In the genomic region with DNA sequence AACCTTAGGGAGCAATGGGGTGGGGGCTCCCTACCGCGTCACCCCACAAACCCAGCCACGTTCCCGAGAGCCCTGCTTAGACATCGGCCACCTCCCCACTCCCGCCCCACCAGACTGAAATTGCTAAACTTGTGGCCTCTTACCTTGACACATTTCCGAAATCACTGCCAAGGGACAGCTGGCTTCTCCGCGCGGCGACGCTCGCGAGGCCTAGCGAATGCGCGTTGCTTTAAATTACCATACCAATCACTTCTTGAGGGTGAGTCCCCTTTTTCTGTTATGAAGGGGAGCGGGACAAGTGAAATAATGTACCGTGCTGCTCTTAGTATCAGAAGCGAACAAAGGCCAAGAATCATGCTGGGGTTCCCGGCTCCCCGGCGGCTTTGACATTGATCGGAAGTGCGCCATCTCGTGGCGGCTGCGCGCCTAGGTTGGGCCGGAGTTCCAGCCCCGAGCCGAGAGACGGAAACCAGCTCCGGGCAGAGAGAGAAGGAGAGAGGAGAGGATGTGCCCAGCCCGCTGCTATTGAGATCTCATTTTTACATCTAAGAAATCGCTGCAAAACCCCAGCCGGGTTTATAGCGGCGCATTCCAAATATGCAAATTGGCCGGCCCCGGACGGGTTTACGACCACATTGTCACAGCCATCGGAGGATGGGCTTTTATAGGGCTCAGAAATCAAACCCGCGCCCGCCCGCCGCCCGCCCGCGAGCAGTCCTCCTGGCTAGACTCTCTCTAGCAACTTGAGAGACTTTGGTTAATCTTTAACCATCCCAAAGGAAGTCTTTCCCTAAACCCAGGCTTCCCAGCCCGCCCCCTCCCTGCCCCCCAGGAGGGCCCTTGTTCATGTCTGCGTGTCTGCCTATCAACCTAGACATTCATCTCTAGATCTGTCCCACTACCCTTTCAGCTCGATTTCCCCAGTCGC, we compare ENCODE assay signal across 1 cellular context.
TF ChIP-seq lines count a peak whose summit lies in the region.

No MANE protein-coding gene starts in this region.

TF ChIP-seq in HepG2, 621 proteins besides CTCF, POLR2A, EP300 and RAD21 (continues in another document):
- TF ChIP-seq, protein P1, sequence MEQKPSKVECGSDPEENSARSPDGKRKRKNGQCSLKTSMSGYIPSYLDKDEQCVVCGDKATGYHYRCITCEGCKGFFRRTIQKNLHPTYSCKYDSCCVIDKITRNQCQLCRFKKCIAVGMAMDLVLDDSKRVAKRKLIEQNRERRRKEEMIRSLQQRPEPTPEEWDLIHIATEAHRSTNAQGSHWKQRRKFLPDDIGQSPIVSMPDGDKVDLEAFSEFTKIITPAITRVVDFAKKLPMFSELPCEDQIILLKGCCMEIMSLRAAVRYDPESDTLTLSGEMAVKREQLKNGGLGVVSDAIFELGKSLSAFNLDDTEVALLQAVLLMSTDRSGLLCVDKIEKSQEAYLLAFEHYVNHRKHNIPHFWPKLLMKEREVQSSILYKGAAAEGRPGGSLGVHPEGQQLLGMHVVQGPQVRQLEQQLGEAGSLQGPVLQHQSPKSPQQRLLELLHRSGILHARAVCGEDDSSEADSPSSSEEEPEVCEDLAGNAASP (CRISPR knock-in tag; IDR thresholded peaks at IDR 0.05; ENCODE audit: borderline replicate concordance), result no peak
- TF ChIP-seq ZNF720 (CRISPR knock-in tag; IDR thresholded peaks at IDR 0.05) (no peak), ZNF567 (CRISPR knock-in tag; IDR thresholded peaks at IDR 0.05; ENCODE audit: borderline replicate concordance) (no peak), HHEX (CRISPR knock-in tag; IDR thresholded peaks at IDR 0.05) (no peak), NONO (IDR thresholded peaks at IDR 0.05) (no peak), NONO (CRISPR knock-in tag; conservative IDR thresholded peaks at IDR 0.05) (no peak), RCOR2 (CRISPR knock-in tag; IDR thresholded peaks at IDR 0.05) (no peak), NFKB2 (CRISPR knock-in tag; IDR thresholded peaks at IDR 0.05; ENCODE audit: borderline replicate concordance) (peak; percentile 46; the same call in 1 of the 2 replicates), HINFP (CRISPR knock-in tag; IDR thresholded peaks at IDR 0.05; ENCODE audit: low read depth) (no peak), CERS6 (CRISPR knock-in tag; IDR thresholded peaks at IDR 0.05) (no peak), ZNF557 (CRISPR knock-in tag; IDR thresholded peaks at IDR 0.05) (no peak), ZNF607 (CRISPR knock-in tag; IDR thresholded peaks at IDR 0.05; ENCODE audit: borderline replicate concordance) (no peak), KDM5B (CRISPR knock-in tag; IDR thresholded peaks at IDR 0.05; ENCODE audit: borderline replicate concordance) (peak; percentile 50; the same call in 1 of the 2 replicates), HNRNPLL (IDR thresholded peaks at IDR 0.05; ENCODE audit: low read depth, low read length, poor library complexity, severe bottlenecking) (peak; percentile 26), HNF1A (IDR thresholded peaks at IDR 0.05; ENCODE audit: low read depth) (peak; percentile 20; the same call in 1 of the 2 replicates), HNF1A (CRISPR knock-in tag; IDR thresholded peaks at IDR 0.05; ENCODE audit: borderline replicate concordance) (peak; percentile 32; the same call in 1 of the 2 replicates), ZNF552 (CRISPR knock-in tag; IDR thresholded peaks at IDR 0.05; ENCODE audit: borderline replicate concordance) (no peak), KLF9 (CRISPR knock-in tag; IDR thresholded peaks at IDR 0.05; ENCODE audit: low read depth) (no peak), ZBTB21 (CRISPR knock-in tag; IDR thresholded peaks at IDR 0.05) (no peak), FOSL2 (CRISPR knock-in tag; IDR thresholded peaks at IDR 0.05) (no peak), GABPB1 (CRISPR knock-in tag; IDR thresholded peaks at IDR 0.05) (peak; percentile 37; the same call in 1 of the 2 replicates), SPEN (CRISPR knock-in tag; IDR thresholded peaks at IDR 0.05; ENCODE audit: low read depth) (no peak), ZNF556 (CRISPR knock-in tag; IDR thresholded peaks at IDR 0.05; ENCODE audit: borderline replicate concordance) (0 out of 2 replicates have a peak, but pooled peaks have one; percentile 35), HMGXB4 (CRISPR knock-in tag; IDR thresholded peaks at IDR 0.05; ENCODE audit: borderline replicate concordance in 1 of 2, low read depth in 1 of 2) (peak; percentile 58 to 75; a peak in 2 of 4 replicates), ZNF770 (CRISPR knock-in tag; IDR thresholded peaks at IDR 0.05) (no peak), KDM2A (CRISPR knock-in tag; IDR thresholded peaks at IDR 0.05; ENCODE audit: borderline replicate concordance, low read depth) (peak; percentile 64), ZNF441 (CRISPR knock-in tag; IDR thresholded peaks at IDR 0.05; ENCODE audit: borderline replicate concordance) (no peak), CBFB (CRISPR knock-in tag; IDR thresholded peaks at IDR 0.05) (no peak), ZFP36 (IDR thresholded peaks at IDR 0.05; ENCODE audit: borderline replicate concordance, low read depth, low read length, partially characterized antibody) (no peak), SIN3B (IDR thresholded peaks at IDR 0.05; ENCODE audit: low read length) (no peak), ZBTB2 (CRISPR knock-in tag; IDR thresholded peaks at IDR 0.05; ENCODE audit: low read depth) (no peak)
- TF ChIP-seq, protein P2, sequence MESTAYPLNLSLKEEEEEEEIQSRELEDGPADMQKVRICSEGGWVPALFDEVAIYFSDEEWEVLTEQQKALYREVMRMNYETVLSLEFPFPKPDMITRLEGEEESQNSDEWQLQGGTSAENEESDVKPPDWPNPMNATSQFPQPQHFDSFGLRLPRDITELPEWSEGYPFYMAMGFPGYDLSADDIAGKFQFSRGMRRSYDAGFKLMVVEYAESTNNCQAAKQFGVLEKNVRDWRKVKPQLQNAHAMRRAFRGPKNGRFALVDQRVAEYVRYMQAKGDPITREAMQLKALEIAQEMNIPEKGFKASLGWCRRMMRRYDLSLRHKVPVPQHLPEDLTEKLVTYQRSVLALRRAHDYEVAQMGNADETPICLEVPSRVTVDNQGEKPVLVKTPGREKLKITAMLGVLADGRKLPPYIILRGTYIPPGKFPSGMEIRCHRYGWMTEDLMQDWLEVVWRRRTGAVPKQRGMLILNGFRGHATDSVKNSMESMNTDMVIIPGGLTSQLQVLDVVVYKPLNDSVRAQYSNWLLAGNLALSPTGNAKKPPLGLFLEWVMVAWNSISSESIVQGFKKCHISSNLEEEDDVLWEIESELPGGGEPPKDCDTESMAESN (CRISPR knock-in tag; conservative IDR thresholded peaks at IDR 0.05), result no peak
- TF ChIP-seq, protein P3, sequence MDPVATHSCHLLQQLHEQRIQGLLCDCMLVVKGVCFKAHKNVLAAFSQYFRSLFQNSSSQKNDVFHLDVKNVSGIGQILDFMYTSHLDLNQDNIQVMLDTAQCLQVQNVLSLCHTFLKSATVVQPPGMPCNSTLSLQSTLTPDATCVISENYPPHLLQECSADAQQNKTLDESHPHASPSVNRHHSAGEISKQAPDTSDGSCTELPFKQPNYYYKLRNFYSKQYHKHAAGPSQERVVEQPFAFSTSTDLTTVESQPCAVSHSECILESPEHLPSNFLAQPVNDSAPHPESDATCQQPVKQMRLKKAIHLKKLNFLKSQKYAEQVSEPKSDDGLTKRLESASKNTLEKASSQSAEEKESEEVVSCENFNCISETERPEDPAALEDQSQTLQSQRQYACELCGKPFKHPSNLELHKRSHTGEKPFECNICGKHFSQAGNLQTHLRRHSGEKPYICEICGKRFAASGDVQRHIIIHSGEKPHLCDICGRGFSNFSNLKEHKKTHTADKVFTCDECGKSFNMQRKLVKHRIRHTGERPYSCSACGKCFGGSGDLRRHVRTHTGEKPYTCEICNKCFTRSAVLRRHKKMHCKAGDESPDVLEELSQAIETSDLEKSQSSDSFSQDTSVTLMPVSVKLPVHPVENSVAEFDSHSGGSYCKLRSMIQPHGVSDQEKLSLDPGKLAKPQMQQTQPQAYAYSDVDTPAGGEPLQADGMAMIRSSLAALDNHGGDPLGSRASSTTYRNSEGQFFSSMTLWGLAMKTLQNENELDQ (CRISPR knock-in tag; IDR thresholded peaks at IDR 0.05; ENCODE audit: borderline replicate concordance), result no peak
- TF ChIP-seq, protein P4, sequence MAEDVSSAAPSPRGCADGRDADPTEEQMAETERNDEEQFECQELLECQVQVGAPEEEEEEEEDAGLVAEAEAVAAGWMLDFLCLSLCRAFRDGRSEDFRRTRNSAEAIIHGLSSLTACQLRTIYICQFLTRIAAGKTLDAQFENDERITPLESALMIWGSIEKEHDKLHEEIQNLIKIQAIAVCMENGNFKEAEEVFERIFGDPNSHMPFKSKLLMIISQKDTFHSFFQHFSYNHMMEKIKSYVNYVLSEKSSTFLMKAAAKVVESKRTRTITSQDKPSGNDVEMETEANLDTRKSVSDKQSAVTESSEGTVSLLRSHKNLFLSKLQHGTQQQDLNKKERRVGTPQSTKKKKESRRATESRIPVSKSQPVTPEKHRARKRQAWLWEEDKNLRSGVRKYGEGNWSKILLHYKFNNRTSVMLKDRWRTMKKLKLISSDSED (CRISPR knock-in tag; IDR thresholded peaks at IDR 0.05), result no peak
